8 cellular contexts compared by ENCODE assay signal in genomic region chr16:234468-235305, GRCh38. TPM values are rescaled to one million over a fixed set of nuclear protein-coding genes. Genes with fewer than 3 reads are reported as not detected.
A peak's percentile ranks its signal among the peaks of the same experiment; 100 is the strongest.
DNase-seq lines count a peak whose midpoint lies in the region; ATAC-seq and TF ChIP-seq lines count a peak whose summit lies in the region.

TSS of gene FAM234A (plus strand) at chr16:234821. CDS start at chr16:254414, 19,593 bp downstream.

- H3K27ac ChIP-seq in SK-N-SH (ENCODE audit: low read depth in 2 of 2, low read length in 1 of 2) (peak within 1 kb of the TSS; percentile 92 to 98), temporal lobe (ENCODE audit: low read depth, low read length) (peak within 1 kb of the TSS; percentile 89)

- peak within 1 kb of the TSS; percentile 83 for H3K4me3 ChIP-seq in GM12864 (ENCODE audit: low read depth, low read length)
- peak within 1 kb of the TSS; percentile 73 to 98 for H3K4me3 ChIP-seq in SK-N-SH (ENCODE audit: low read depth in 2 of 2, low read length in 1 of 2)

- H3K9me3 ChIP-seq in SK-N-SH = no peaks in the 10 kb centered on the region

- H2AFZ ChIP-seq in SK-N-SH (ENCODE audit: low read depth) = peak within 1 kb of the TSS; percentile 85

- POLR2A ChIA-PET in SK-N-SH (lab: Yijun Ruan, JAX) = interaction anchor here (1.1 to 1.2 kb wide), 2 partner anchors 10 to 42 kb away, joined by 3 to 6 read pairs; no protein-coding TSS in a partner anchor

- peak within 1 kb of the TSS; percentile 90 for H3K9ac ChIP-seq in SK-N-SH

- H3K79me2 ChIP-seq in SK-N-SH (ENCODE audit: insufficient read depth) = peaks cover 28% of the 10 kb centered on the region

- TF ChIP-seq EP300 in SK-N-SH (IDR thresholded peaks at IDR 0.05; ENCODE audit: borderline replicate concordance in 1 of 2, low read depth in 1 of 2, low read length in 1 of 2) = no peak; a peak in 1 of 4 replicates

- H3K4me2 ChIP-seq in SK-N-SH = peak within 1 kb of the TSS; percentile 88

- peaks cover 23% of the 10 kb centered on the region for H3F3A ChIP-seq in SK-N-SH (replicated peaks; ENCODE audit: insufficient read depth)

- WGBS in SK-N-SH (ENCODE audit: low lambda C conversion rate) = under 1% methylated on average over 29 of the region's 85 CpGs

- CTCF ChIA-PET in SK-N-SH (lab: Yijun Ruan, JAX) = interaction anchor here (0.6 to 2.5 kb wide), 11 partner anchors 9 to 128 kb away, joined by 3 to 21 read pairs (median 5); partner anchors contain the start of genes ARHGDIG, AXIN1 and HBQ1

- DNase-seq in GM12864 (ENCODE audit: low read depth) (peak; percentile 80), NCI-H1092 (lab: John Stamatoyannopoulos, UW) (peak; percentile 92), SK-N-SH (peak; percentile 96), glomerular endothelial cell (ENCODE audit: extremely low read depth, low read depth, low spot score) (no peak), omental fat pad (ENCODE audit: low spot score) (peak; percentile 91)
- peak; percentile 95 for DNase-seq in activated naive CD4-positive, alpha-beta T cell treated with anti-CD3 and anti-CD28 coated beads, Interleukin-2, amount 50 U/mL, for 16 hours

- TF ChIP-seq CTCF in GM12864 (IDR thresholded peaks at IDR 0.05; ENCODE audit: low read depth, low read length, missing control alignments) = peak; percentile 54
- peak; percentile 58 for TF ChIP-seq CTCF in SK-N-SH (IDR thresholded peaks at IDR 0.05)
- no peak for TF ChIP-seq CTCF in omental fat pad (IDR thresholded peaks at IDR 0.05)

- H3K36me3 ChIP-seq in SK-N-SH (replicated peaks in 1 of 2; ENCODE audit: control insufficient read depth in 1 of 2, insufficient read depth in 2 of 2, low read length in 1 of 2) = no peaks in the 10 kb centered on the region

- TF ChIP-seq RAD21 in SK-N-SH (IDR thresholded peaks at IDR 0.05; ENCODE audit: low read length) = no peak

- H3K9me2 ChIP-seq in SK-N-SH = no peaks in the 10 kb centered on the region

- H3K4me1 ChIP-seq in SK-N-SH (ENCODE audit: control insufficient read depth in 1 of 2, insufficient read depth in 2 of 2, low read depth in 1 of 2, low read length in 1 of 2) = no peaks in the 10 kb centered on the region; a peak in 1 of 4 replicates

- no peaks in the 10 kb centered on the region for H3K27me3 ChIP-seq in SK-N-SH (ENCODE audit: insufficient read depth)

- ATAC-seq in HG02610 (IDR thresholded peaks at IDR 0.05; ENCODE audit: unreplicated experiment) (peak; percentile 80), omental fat pad (ENCODE audit: low FRiP score) (peak; percentile 92)

- no peaks in the 10 kb centered on the region for H4K20me1 ChIP-seq in SK-N-SH (ENCODE audit: insufficient read depth)

TF ChIP-seq in SK-N-SH, 30 proteins besides CTCF, POLR2A, EP300 and RAD21 (continues in another document):
- TF ChIP-seq USF1 (IDR thresholded peaks at IDR 0.05; ENCODE audit: borderline replicate concordance, low read depth) (0 out of 2 replicates have a peak, but pooled peaks have one; percentile 31), RXRA (IDR thresholded peaks at IDR 0.05; ENCODE audit: borderline replicate concordance, low read depth) (no peak), SMC3 (IDR thresholded peaks at IDR 0.05; ENCODE audit: low read depth, low read length) (no peak), RFX5 (IDR thresholded peaks at IDR 0.05; ENCODE audit: low read length) (no peak), GATA2 (CRISPR knock-in tag; IDR thresholded peaks at IDR 0.05) (no peak), MAX (IDR thresholded peaks at IDR 0.05; ENCODE audit: low read depth) (no peak), MXI1 (IDR thresholded peaks at IDR 0.05; ENCODE audit: low read depth, low read length) (peak; percentile 49), USF2 (IDR thresholded peaks at IDR 0.05; ENCODE audit: borderline replicate concordance, low read depth, low read length) (no peak), NRF1 (IDR thresholded peaks at IDR 0.05; ENCODE audit: low read depth, low read length) (peak; percentile 61), TEAD4 (IDR thresholded peaks at IDR 0.05; ENCODE audit: borderline replicate concordance, insufficient read depth) (no peak), GABPA (IDR thresholded peaks at IDR 0.05; ENCODE audit: low read depth) (peak; percentile 85), CHD2 (IDR thresholded peaks at IDR 0.05; ENCODE audit: low read length, partially characterized antibody) (no peak), MEF2A (IDR thresholded peaks at IDR 0.05; ENCODE audit: borderline replicate concordance, low read depth) (no peak), EZH2phosphoT487 (IDR thresholded peaks at IDR 0.05; ENCODE audit: borderline replicate concordance, low read depth) (no peak), FOSL2 (IDR thresholded peaks at IDR 0.05; ENCODE audit: borderline replicate concordance, low read depth) (no peak), TAF1 (IDR thresholded peaks at IDR 0.05; ENCODE audit: borderline replicate concordance, low read depth, low read length) (no peak; the same call in 1 of the 2 replicates), PBX3 (IDR thresholded peaks at IDR 0.05) (no peak), SIN3A (IDR thresholded peaks at IDR 0.05; ENCODE audit: borderline replicate concordance, low read depth, low read length) (peak; percentile 4; the same call in 1 of the 2 replicates), FOXM1 (IDR thresholded peaks at IDR 0.05; ENCODE audit: low read depth) (no peak), ELF1 (IDR thresholded peaks at IDR 0.05) (peak; percentile 80), YY1 (IDR thresholded peaks at IDR 0.05; ENCODE audit: low read depth) (peak; percentile 79), FOXJ3 (CRISPR knock-in tag; IDR thresholded peaks at IDR 0.05) (0 out of 2 replicates have a peak, but pooled peaks have one; percentile 46), RCOR1 (IDR thresholded peaks at IDR 0.05; ENCODE audit: low read length) (no peak), NFIC (IDR thresholded peaks at IDR 0.05; ENCODE audit: borderline replicate concordance) (no peak), JUND (IDR thresholded peaks at IDR 0.05) (no peak), REST (IDR thresholded peaks at IDR 0.05; ENCODE audit: low read depth, low read length) (no peak)

RNA-seq across cellular contexts. Expression of gene FAM234A, which starts in this region (rescaled TPM):
- 91.3 and 126 TPM in 2 replicates for polyA plus RNA-seq in SK-N-SH (2012; rRNA removed)
- 59.3 and 86.4 TPM in 2 replicates for polyA plus RNA-seq in SK-N-SH (2012; cell fraction: cytosol; rRNA removed)
- polyA plus RNA-seq in SK-N-SH (2012; cell fraction: nucleus; rRNA removed) = 89.7 and 103 TPM in 2 replicates
- 112 and 124 TPM in 2 replicates for total RNA-seq in glomerular endothelial cell
- 100 to 1,000 TPM in 1 of 4 donors, 10 to 100 TPM in 3; 48.5 to 119 (median 69.3) TPM for total RNA-seq in omental fat pad
- 17.9 TPM for total RNA-seq in temporal lobe

Comparison
In these comparisons a context has a peak if more than half of its experiments do, and no peak if none do; other contexts are left out.
1. CTCF ChIP-seq: peak in GM12864 (single experiment) and SK-N-SH (single experiment); none in omental fat pad (0 of 3).